Comparison of ENCODE assay signal across 1 cellular context in genomic region chr6:1578293-1578745, GRCh38.
TF ChIP-seq lines count a peak whose summit lies in the region.

No MANE protein-coding gene starts in this region.

TF ChIP-seq in GM12878, 131 proteins besides CTCF, POLR2A, EP300 and RAD21 (continued from another document):
- TF ChIP-seq BHLHE40 (IDR thresholded peaks at IDR 0.05; ENCODE audit: borderline replicate concordance in 1 of 2, low read depth in 2 of 2, low read length in 1 of 2) (peak; percentile 62 to 70; a peak in 3 of 4 replicates), IRF4 (IDR thresholded peaks at IDR 0.05; ENCODE audit: low read depth, low read length) (no peak), RELB (IDR thresholded peaks at IDR 0.05; ENCODE audit: low read depth) (peak; percentile 73; the same call in 1 of the 2 replicates), MXI1 (IDR thresholded peaks at IDR 0.05; ENCODE audit: low read depth, low read length) (no peak), ZBED1 (IDR thresholded peaks at IDR 0.05; ENCODE audit: borderline replicate concordance) (no peak), ATF7 (IDR thresholded peaks at IDR 0.05; ENCODE audit: low read depth) (peak; percentile 37; the same call in 1 of the 2 replicates), WRNIP1 (IDR thresholded peaks at IDR 0.05; ENCODE audit: borderline replicate concordance, low read depth, low read length) (no peak), EGR1 (IDR thresholded peaks at IDR 0.05; ENCODE audit: borderline replicate concordance in 1 of 2, low read depth in 2 of 2, low read length in 2 of 2) (no peak), MLLT1 (IDR thresholded peaks at IDR 0.05) (peak; percentile 62; the same call in 1 of the 2 replicates), SMARCA5 (IDR thresholded peaks at IDR 0.05) (no peak), NR2C1 (IDR thresholded peaks at IDR 0.05) (no peak), FOS (IDR thresholded peaks at IDR 0.05; ENCODE audit: borderline replicate concordance, extremely low read depth, insufficient read length) (no peak), MYC (IDR thresholded peaks at IDR 0.05; ENCODE audit: insufficient read depth, insufficient read length, insufficient replicate concordance, low read length, severe bottlenecking) (no peak), MTA2 (IDR thresholded peaks at IDR 0.05; ENCODE audit: low read depth) (peak; percentile 82), CHD2 (IDR thresholded peaks at IDR 0.05; ENCODE audit: borderline replicate concordance, low read depth, low read length) (no peak), E2F8 (IDR thresholded peaks at IDR 0.05; ENCODE audit: low read depth, partially characterized antibody) (no peak), KAT2A (conservative IDR thresholded peaks at IDR 0.05; ENCODE audit: control insufficient read depth, low read depth, low read length) (no peak), ETV6 (conservative IDR thresholded peaks at IDR 0.05 in 1 of 2, IDR thresholded peaks at IDR 0.05 in 1 of 2; ENCODE audit: borderline replicate concordance in 1 of 2, low read depth in 1 of 2) (no peak), MEF2B (IDR thresholded peaks at IDR 0.05; ENCODE audit: partially characterized antibody, poor library complexity, severe bottlenecking) (peak; percentile 52), SREBF1 (IDR thresholded peaks at IDR 0.05; ENCODE audit: low read length) (no peak), CUX1 (IDR thresholded peaks at IDR 0.05; ENCODE audit: insufficient replicate concordance, low read depth, low read length) (peak; percentile 91), CBX5 (IDR thresholded peaks at IDR 0.05; ENCODE audit: low read depth) (no peak), ZBTB11 (CRISPR knock-in tag; IDR thresholded peaks at IDR 0.05) (no peak), PAX5 (IDR thresholded peaks at IDR 0.05; ENCODE audit: borderline replicate concordance, low read depth, low read length) (peak; percentile 83), MYB (IDR thresholded peaks at IDR 0.05; ENCODE audit: borderline replicate concordance, low read depth, low read length) (no peak), SUPT20H (IDR thresholded peaks at IDR 0.05; ENCODE audit: borderline replicate concordance, control insufficient read depth, low read depth, low read length) (no peak), IKZF1 (conservative IDR thresholded peaks at IDR 0.05) (peak; percentile 64), ZBTB33 (IDR thresholded peaks at IDR 0.05) (no peak), DPF2 (IDR thresholded peaks at IDR 0.05) (peak; percentile 84), CBFB (IDR thresholded peaks at IDR 0.05; ENCODE audit: low read depth) (peak; percentile 47; the same call in 1 of the 2 replicates), EED (IDR thresholded peaks at IDR 0.05; ENCODE audit: low read depth) (no peak), IKZF2 (IDR thresholded peaks at IDR 0.05) (peak; percentile 54 to 70; a peak in 3 of 4 replicates), ZNF217 (IDR thresholded peaks at IDR 0.05) (0 out of 2 replicates have a peak, but pooled peaks have one; percentile 32), BMI1 (IDR thresholded peaks at IDR 0.05; ENCODE audit: borderline replicate concordance) (no peak; the same call in 1 of the 2 replicates), ZNF384 (IDR thresholded peaks at IDR 0.05; ENCODE audit: borderline replicate concordance, low read depth, low read length) (no peak), RUNX3 (IDR thresholded peaks at IDR 0.05; ENCODE audit: low read length) (peak; percentile 85), TCF7 (IDR thresholded peaks at IDR 0.05; ENCODE audit: borderline replicate concordance) (no peak), HDGF (IDR thresholded peaks at IDR 0.05) (no peak), TARDBP (IDR thresholded peaks at IDR 0.05; ENCODE audit: borderline replicate concordance) (no peak), SKIL (IDR thresholded peaks at IDR 0.05; ENCODE audit: low read depth, poor library complexity, severe bottlenecking) (peak; percentile 17), PBX3 (IDR thresholded peaks at IDR 0.05; ENCODE audit: insufficient replicate concordance, low read depth, low read length) (no peak), ZNF622 (IDR thresholded peaks at IDR 0.05) (no peak), MEF2A (IDR thresholded peaks at IDR 0.05; ENCODE audit: insufficient read depth, low read depth, low read length) (0 out of 2 replicates have a peak, but pooled peaks have one; percentile 10), HCFC1 (IDR thresholded peaks at IDR 0.05; ENCODE audit: low read length) (no peak)
